9 cellular contexts compared by ENCODE assay signal in the genomic region with DNA sequence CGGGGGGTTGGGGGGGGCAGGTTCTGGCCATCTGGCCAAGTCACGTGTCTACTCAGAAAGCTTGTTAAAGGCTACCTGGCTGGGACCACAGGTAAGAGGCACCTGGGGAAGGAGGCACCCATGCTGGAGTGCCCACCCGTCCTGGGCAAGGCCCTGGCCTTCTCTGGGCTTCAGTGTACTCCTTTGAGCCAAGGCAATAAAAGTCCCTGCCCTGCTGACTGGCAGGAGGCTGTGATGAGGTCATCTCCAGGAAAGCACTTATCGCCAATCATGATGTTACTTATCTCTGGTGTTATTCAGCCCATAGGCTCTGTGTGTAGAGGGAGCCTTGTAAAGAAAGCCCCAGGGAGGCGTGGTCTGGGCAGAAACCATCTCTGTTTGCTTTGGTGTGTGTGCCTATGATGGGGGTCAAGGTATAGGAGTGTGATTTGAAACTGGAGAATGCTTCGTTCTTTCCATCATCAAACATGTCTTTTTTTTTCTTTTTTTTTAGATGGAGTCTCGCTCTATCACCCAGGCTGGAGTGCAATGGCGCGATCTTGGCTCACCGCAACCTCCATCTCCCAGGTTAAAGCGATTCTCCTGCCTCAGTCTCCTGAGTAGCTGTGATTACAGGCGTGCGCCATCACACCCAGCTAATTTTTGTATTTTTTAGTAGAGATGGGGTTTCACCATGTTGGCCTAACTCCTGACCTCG. TPM values are rescaled to one million over a fixed set of nuclear protein-coding genes. Genes with fewer than 3 reads are reported as not detected.
DNase-seq lines count a peak whose midpoint lies in the region; TF ChIP-seq lines count a peak whose summit lies in the region.
"Had no signal": no experiment of that assay in that cellular context is flagged by ENCODE, and none has a peak within 500 bp of the region (broad histone marks: within the 10 kb centered on the region; RNA-seq: fewer than 3 reads in every experiment).

No MANE protein-coding gene starts in this region.

- H3K36me3 ChIP-seq in DOHH2 (ENCODE audit: control insufficient read depth, low read length) = no peaks in the 10 kb centered on the region
- H3K36me3 ChIP-seq in suprapubic skin = no peaks in the 10 kb centered on the region
- no peaks in the 10 kb centered on the region for H3K36me3 ChIP-seq in effector memory CD4-positive, alpha-beta T cell (ENCODE audit: control insufficient read depth, insufficient read depth, low read length)

- no peak for TF ChIP-seq CTCF in DOHH2 (IDR thresholded peaks at IDR 0.05; ENCODE audit: low read depth, low read length, poor library complexity, severe bottlenecking)
- TF ChIP-seq CTCF in suprapubic skin (IDR thresholded peaks at IDR 0.05) = no peak
- no peak for TF ChIP-seq CTCF in lower leg skin (IDR thresholded peaks at IDR 0.05)

- H3K9me3 ChIP-seq in DOHH2 (ENCODE audit: control insufficient read depth, insufficient read depth, low read length) (no peaks in the 10 kb centered on the region), suprapubic skin (no peaks in the 10 kb centered on the region)
- H3K9me3 ChIP-seq in effector memory CD4-positive, alpha-beta T cell (ENCODE audit: control insufficient read depth, low read length) = no peaks in the 10 kb centered on the region

- no peaks in the 10 kb centered on the region for H3K79me2 ChIP-seq in DOHH2 (ENCODE audit: control insufficient read depth, low read length)

- no peak overlapping the region for H3K4me3 ChIP-seq in DOHH2 (ENCODE audit: low read length)
- H3K4me3 ChIP-seq in suprapubic skin = no peak overlapping the region
- no peak overlapping the region for H3K4me3 ChIP-seq in effector memory CD4-positive, alpha-beta T cell (ENCODE audit: insufficient read depth, low read depth, low read length, poor library complexity, severe bottlenecking)
- H3K4me3 ChIP-seq in lower leg skin (ENCODE audit: low read depth, poor library complexity, severe bottlenecking) = no peak overlapping the region

- WGBS in suprapubic skin = 64% methylated on average over 12 of the region's 14 CpGs
- WGBS in lower leg skin, 2 donors = 59 to 79% methylated on average over 11 to 14 of the region's 14 CpGs

- H3K27me3 ChIP-seq in DOHH2 (ENCODE audit: control insufficient read depth, low read length) = no peaks in the 10 kb centered on the region
- no peaks in the 10 kb centered on the region for H3K27me3 ChIP-seq in suprapubic skin
- no peaks in the 10 kb centered on the region for H3K27me3 ChIP-seq in effector memory CD4-positive, alpha-beta T cell (replicated peaks; ENCODE audit: control insufficient read depth, insufficient read depth, low read length, poor library complexity, severe bottlenecking)

- no peaks in the 10 kb centered on the region for H3K9me2 ChIP-seq in DOHH2 (replicated peaks; ENCODE audit: control insufficient read depth, low read length)

- H3K4me1 ChIP-seq in DOHH2 (ENCODE audit: control insufficient read depth, low read length) = peaks cover 28% of the 10 kb centered on the region
- peaks cover 54% of the 10 kb centered on the region for H3K4me1 ChIP-seq in suprapubic skin
- peaks cover 16% of the 10 kb centered on the region for H3K4me1 ChIP-seq in effector memory CD4-positive, alpha-beta T cell (ENCODE audit: control insufficient read depth, insufficient read depth, low read length, poor library complexity, severe bottlenecking)

- TF ChIP-seq EP300 in suprapubic skin (IDR thresholded peaks at IDR 0.05) = no peak

- H3F3A ChIP-seq in DOHH2 (ENCODE audit: control insufficient read depth, insufficient read depth) = 0 out of 2 replicates have a peak, but pooled peaks cover 3% of the 10 kb centered on the region

- no peak overlapping the region for H3K27ac ChIP-seq in DOHH2 (ENCODE audit: low read depth, low read length)
- H3K27ac ChIP-seq in suprapubic skin = peak overlapping the region; percentile 54
- no peak overlapping the region for H3K27ac ChIP-seq in effector memory CD4-positive, alpha-beta T cell (ENCODE audit: insufficient read depth, low read length, poor library complexity, severe bottlenecking)

- no peak for TF ChIP-seq POLR2A in suprapubic skin (IDR thresholded peaks at IDR 0.05)
- TF ChIP-seq POLR2A in lower leg skin (IDR thresholded peaks at IDR 0.05) = no peak

- intact Hi-C loops in lower leg skin (cut with DNase I; ENCODE audit: low total_unique reads) = no loop called here

- H3K4me2 ChIP-seq in DOHH2 (ENCODE audit: low read length) = peak overlapping the region; percentile 44

- DNase-seq in NCI-H1417 treated with DMSO at 0.1 percent for 48 hours (lab: John Stamatoyannopoulos, UW) (peak; percentile 90), T1000 (lab: John Stamatoyannopoulos, UW) (peak; percentile 16), glomerular visceral epithelial cell (ENCODE audit: extremely low spot score) (peak; percentile 81), suprapubic skin (ENCODE audit: low spot score in 2 of 2) (no peak), ecto neural progenitor cell (ENCODE audit: low spot score) (no peak), lower leg skin (ENCODE audit: low spot score in 2 of 2) (no peak)
- no peak for DNase-seq in effector memory CD4-positive, alpha-beta T cell

- no peaks in the 10 kb centered on the region for H4K20me1 ChIP-seq in DOHH2 (ENCODE audit: control insufficient read depth, insufficient read depth, low read depth, low read length)

RNA-seq across cellular contexts. Expression of a gene that starts 2.5 kb away (rescaled TPM):
- total RNA-seq in suprapubic skin (100 to 1,000 TPM in 3 of 4 donors, 10 to 100 TPM in 1; 82.6 to 389 (median 254) TPM), lower leg skin (100 to 1,000 TPM; 208 to 533 (median 298) TPM)

RNA-seq across cellular contexts. Expression of a gene that starts 14.1 kb away (rescaled TPM):
- total RNA-seq in suprapubic skin = 1 to 10 TPM in 3 of 4 donors, not detected in 1; 2.0 to 6.8 (median 2.9) TPM
- total RNA-seq in lower leg skin = 1 to 10 TPM; 2.0 to 7.4 (median 4.3) TPM

RNA-seq across cellular contexts. Expression of a gene that starts 32.7 kb away (rescaled TPM):
- total RNA-seq in suprapubic skin (not detected), lower leg skin (not detected)
- total RNA-seq: epithelial cell of proximal tubule had no signal

RNA-seq across cellular contexts. Expression of a gene that starts 58.2 kb away (rescaled TPM):
- total RNA-seq in suprapubic skin (10 to 100 TPM in 2 of 4 donors, 1 to 10 TPM in 2; 4.6 to 19.4 (median 12.0) TPM), lower leg skin (10 to 100 TPM; 11.8 to 24.3 (median 19.3) TPM)

Comparison
In these comparisons a context has a peak if more than half of its experiments do, and no peak if none do; other contexts are left out.
1. DNase-seq: peak in NCI-H1417 treated with DMSO at 0.1 percent for 48 hours (single experiment), T1000 (single experiment) and glomerular visceral epithelial cell (single experiment); none in suprapubic skin (0 of 2), effector memory CD4-positive, alpha-beta T cell (0 of 3), ecto neural progenitor cell (single experiment) and lower leg skin (0 of 2).